Comparison of ENCODE assay signal across 8 cellular contexts in the genomic region with DNA sequence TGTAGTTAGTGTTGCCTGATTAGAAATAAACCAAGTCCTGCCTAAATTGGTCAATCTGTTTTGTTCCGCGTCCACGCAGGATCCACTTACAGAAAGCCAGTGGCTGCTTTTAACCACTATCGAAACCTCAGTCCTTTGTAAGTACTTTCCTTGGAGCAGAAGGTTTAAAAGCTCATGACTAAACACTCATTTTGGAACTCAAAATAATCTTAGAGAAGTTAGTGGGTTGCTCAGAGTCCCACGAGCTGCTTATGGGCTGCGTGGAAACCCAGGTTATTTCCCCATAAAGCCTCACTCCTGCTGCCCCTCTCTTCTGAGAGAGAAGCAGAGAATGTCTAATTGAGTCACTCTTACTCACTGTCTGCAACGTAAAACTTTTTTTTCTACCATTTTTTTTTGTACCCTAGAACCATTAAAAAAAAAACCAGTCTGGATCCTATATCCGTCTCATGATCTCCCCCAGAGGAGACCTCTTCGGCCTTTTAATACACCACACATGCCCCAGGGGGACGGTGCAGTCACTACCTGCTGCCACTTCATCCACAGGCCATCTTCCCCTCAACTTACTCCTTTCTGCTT. TPM values are rescaled to one million over a fixed set of nuclear protein-coding genes. Genes with fewer than 3 reads are reported as not detected.
A peak's percentile ranks its signal among the peaks of the same experiment; 100 is the strongest.
DNase-seq lines count a peak whose midpoint lies in the region; ATAC-seq and TF ChIP-seq lines count a peak whose summit lies in the region.

No MANE protein-coding gene starts in this region.

- H3K4me3 ChIP-seq in GM12865 (ENCODE audit: low read depth, low read length) (peak overlapping the region; percentile 53), ovary (no peak overlapping the region), upper lobe of left lung (no peak overlapping the region)

- no peak for TF ChIP-seq POLR2A in ovary (IDR thresholded peaks at IDR 0.05)
- no peak for TF ChIP-seq POLR2A in upper lobe of left lung (IDR thresholded peaks at IDR 0.05)

- in situ Hi-C loops in G401 (cut with HindIII; ENCODE audit: low sequenced_read_pairs): no loop called here

- no peak for TF ChIP-seq CTCF in GM12865 (IDR thresholded peaks at IDR 0.05; ENCODE audit: insufficient read depth, low read depth, low read length, missing control alignments)
- no peak for TF ChIP-seq CTCF in ovary (IDR thresholded peaks at IDR 0.05)
- TF ChIP-seq CTCF in upper lobe of left lung (IDR thresholded peaks at IDR 0.05): no peak

- H3K36me3 ChIP-seq in ovary: no peaks in the 10 kb centered on the region
- no peaks in the 10 kb centered on the region for H3K36me3 ChIP-seq in upper lobe of left lung

- H3K4me1 ChIP-seq in ovary (ENCODE audit: insufficient read depth) (peaks cover 9% of the 10 kb centered on the region), upper lobe of left lung (peaks cover 0 to 3% (median 0%) of the 10 kb centered on the region in 4 donors)

- WGBS in ovary, 3 donors: 88 to 93% (median 91%) methylated on average over 10 of the region's 10 CpGs
- WGBS in upper lobe of left lung, 2 donors: 78 to 81% methylated on average over 10 of the region's 10 CpGs

- intact Hi-C loops in ovary (cut with DNase I): no loop called here

- no peak for TF ChIP-seq EP300 in ovary (IDR thresholded peaks at IDR 0.05)
- TF ChIP-seq EP300 in upper lobe of left lung (IDR thresholded peaks at IDR 0.05): no peak

- ATAC-seq in GM21576 (IDR thresholded peaks at IDR 0.05; ENCODE audit: unreplicated experiment) (peak; percentile 38), HG03565 (IDR thresholded peaks at IDR 0.05; ENCODE audit: unreplicated experiment) (peak; percentile 57), upper lobe of left lung (ENCODE audit: low FRiP score in 2 of 2) (no peak)

- H3K27me3 ChIP-seq in ovary: no peaks in the 10 kb centered on the region
- no peaks in the 10 kb centered on the region for H3K27me3 ChIP-seq in upper lobe of left lung

- H3K27ac ChIP-seq in ovary (no peak overlapping the region), upper lobe of left lung (no peak overlapping the region)

- H3K9me3 ChIP-seq in ovary (no peaks in the 10 kb centered on the region), upper lobe of left lung (no peaks in the 10 kb centered on the region)

- DNase-seq in GM12865 (ENCODE audit: low read depth): peak; percentile 81
- DNase-seq in glomerular visceral epithelial cell (ENCODE audit: extremely low spot score): peak; percentile 27
- DNase-seq in G401 (ENCODE audit: low spot score): no peak
- no peak for DNase-seq in ovary
- DNase-seq in LoVo (ENCODE audit: low spot score): no peak
- DNase-seq in upper lobe of left lung: no peak

RNA-seq across cellular contexts. Expression of gene BASP1, which starts 7.5 kb away (rescaled TPM):
- not detected in 2 replicates for total RNA-seq in G401 (2014; rRNA removed; shearing (Covaris generic))
- total RNA-seq in ovary: 10 to 100 TPM; 18.0 to 59.5 (median 38.3) TPM
- 10 to 100 TPM; 39.5 to 59.1 TPM for polyA plus RNA-seq in ovary
- 10 to 100 TPM; 19.8 to 78.7 (median 32.9) TPM for total RNA-seq in upper lobe of left lung

Comparison
In these comparisons a context has a peak if more than half of its experiments do, and no peak if none do; other contexts are left out.
1. DNase-seq: peak in GM12865 (single experiment) and glomerular visceral epithelial cell (single experiment); none in G401 (single experiment), ovary (0 of 5), LoVo (single experiment) and upper lobe of left lung (0 of 2).
2. ATAC-seq: peak in GM21576 (single experiment) and HG03565 (single experiment); none in upper lobe of left lung (0 of 2).
3. RNA of gene BASP1, which starts 7.5 kb away (total RNA-seq): 18.0 to 59.5 TPM in ovary and 19.8 to 78.7 TPM in upper lobe of left lung; not detected in G401; every median in the first group is over 10 times any median in the second.